ENCODE assay signal across 8 cellular contexts in the genomic region with DNA sequence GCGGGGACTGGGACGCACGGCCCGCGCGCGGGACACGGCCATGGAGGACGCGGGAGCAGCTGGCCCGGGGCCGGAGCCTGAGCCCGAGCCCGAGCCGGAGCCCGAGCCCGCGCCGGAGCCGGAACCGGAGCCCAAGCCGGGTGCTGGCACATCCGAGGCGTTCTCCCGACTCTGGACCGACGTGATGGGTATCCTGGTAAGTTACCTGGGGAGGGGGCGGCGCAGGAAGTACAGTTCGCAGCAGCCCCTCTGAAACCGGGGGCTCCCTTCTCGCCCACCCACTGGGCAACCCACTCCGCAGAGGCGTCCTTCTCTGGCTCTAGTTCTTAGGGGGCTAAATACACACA. TPM values are rescaled to one million over a fixed set of nuclear protein-coding genes. Genes with fewer than 3 reads are reported as not detected.
DNase-seq lines count a peak whose midpoint lies in the region; ATAC-seq and TF ChIP-seq lines count a peak whose summit lies in the region.

No MANE protein-coding gene starts in this region.

- H2AFZ ChIP-seq in MM.1S (ENCODE audit: low read length) = no peak overlapping the region

- H3K9me3 ChIP-seq in heart right ventricle = no peaks in the 10 kb centered on the region
- no peaks in the 10 kb centered on the region for H3K9me3 ChIP-seq in muscle layer of duodenum (ENCODE audit: control insufficient read depth in 1 of 2, low read length in 2 of 2)
- H3K9me3 ChIP-seq in MM.1S (replicated peaks; ENCODE audit: insufficient read depth, low read length) = no peaks in the 10 kb centered on the region

- H3K4me2 ChIP-seq in MM.1S (ENCODE audit: low read depth, low read length) = no peak overlapping the region

- intact Hi-C loops in heart right ventricle (cut with DNase I) (loop anchor here in 8 of 10 donors (2.0 to 10.0 kb wide), 7 partner anchors 52 to 158 kb away; no protein-coding TSS in a partner anchor), left ventricle myocardium superior (cut with micrococcal nuclease) (no loop called here)

- WGBS in heart right ventricle, 2 donors = 1 to 2% methylated on average over 27 to 34 of the region's 34 CpGs

- no peaks in the 10 kb centered on the region for H4K20me1 ChIP-seq in MM.1S (ENCODE audit: insufficient read depth, low read length)

- H3K4me1 ChIP-seq in heart right ventricle (peaks cover 0 to 60% (median 38%) of the 10 kb centered on the region in 9 donors), muscle layer of duodenum (ENCODE audit: control insufficient read depth in 1 of 2, insufficient read depth in 2 of 2, low read length in 2 of 2) (peaks cover 0 to 8% of the 10 kb centered on the region in 2 donors), MM.1S (ENCODE audit: low read length) (no peaks in the 10 kb centered on the region)

- no peaks in the 10 kb centered on the region for H3K9me2 ChIP-seq in MM.1S (replicated peaks; ENCODE audit: insufficient read depth, low read length)

- no peak overlapping the region for H3K9ac ChIP-seq in MM.1S (ENCODE audit: low read length)

- H3K36me3 ChIP-seq in heart right ventricle (no peaks in the 10 kb centered on the region), muscle layer of duodenum (ENCODE audit: control insufficient read depth in 1 of 2, insufficient read depth in 2 of 2, low read length in 2 of 2) (no peaks in the 10 kb centered on the region), MM.1S (replicated peaks; ENCODE audit: insufficient read depth, low read length) (no peaks in the 10 kb centered on the region)

- peaks cover 0 to 31% (median 0%) of the 10 kb centered on the region in 7 donors for H3K27me3 ChIP-seq in heart right ventricle
- no peaks in the 10 kb centered on the region for H3K27me3 ChIP-seq in muscle layer of duodenum (ENCODE audit: low read depth, low read length)
- no peaks in the 10 kb centered on the region for H3K27me3 ChIP-seq in MM.1S (replicated peaks; ENCODE audit: insufficient read depth, low read length)

- H3F3A ChIP-seq in MM.1S (ENCODE audit: insufficient read depth, low read length) = no peaks in the 10 kb centered on the region

- peak overlapping the region; percentile 86 to 98 (median 92) for H3K27ac ChIP-seq in heart right ventricle
- peak overlapping the region; percentile 88 to 94 for H3K27ac ChIP-seq in coronary artery
- H3K27ac ChIP-seq in muscle layer of duodenum (ENCODE audit: low read length) = peak overlapping the region; percentile 47
- no peak overlapping the region for H3K27ac ChIP-seq in MM.1S (ENCODE audit: low read length)

- DNase-seq in heart right ventricle (peak in 1 of 2 donors; percentile 19), left ventricle myocardium superior (no peak), coronary artery (ENCODE audit: low spot score) (no peak), MM.1S (no peak), hepatic stellate cell (ENCODE audit: low spot score) (no peak)

- no peaks in the 10 kb centered on the region for H3K79me2 ChIP-seq in MM.1S (ENCODE audit: low read length)

- ATAC-seq in heart right ventricle (peak in 3 of 8 donors; percentile 3 to 37 (median 15)), left ventricle myocardium superior (no peak), GM21619 (IDR thresholded peaks at IDR 0.05; ENCODE audit: unreplicated experiment) (no peak), GM19455 (IDR thresholded peaks at IDR 0.05; ENCODE audit: unreplicated experiment) (no peak)

- TF ChIP-seq CTCF in heart right ventricle (IDR thresholded peaks at IDR 0.05) (no peak), coronary artery (IDR thresholded peaks at IDR 0.05) (no peak), MM.1S (IDR thresholded peaks at IDR 0.05; ENCODE audit: low read length) (no peak)

- H3K4me3 ChIP-seq in heart right ventricle = peak overlapping the region; percentile 68 to 88 (median 76)
- H3K4me3 ChIP-seq in coronary artery = peak overlapping the region; percentile 98
- peak overlapping the region; percentile 72 to 75 for H3K4me3 ChIP-seq in muscle layer of duodenum (ENCODE audit: low read depth in 1 of 2, low read length in 2 of 2)
- no peak overlapping the region for H3K4me3 ChIP-seq in MM.1S (ENCODE audit: low read length)

RNA-seq across cellular contexts. Expression of gene SASH1, which starts 0.4 kb away (rescaled TPM):
- total RNA-seq in heart right ventricle = 10 to 100 TPM; 19.0 to 47.1 (median 27.1) TPM
- 10 to 100 TPM in 1 of 2 donors, 1 to 10 TPM in 1; 6.9 to 19.6 TPM for polyA plus RNA-seq in heart right ventricle
- total RNA-seq in left ventricle myocardium superior = 31.8 TPM
